ENCODE assay signal across 8 cellular contexts in the genomic region with DNA sequence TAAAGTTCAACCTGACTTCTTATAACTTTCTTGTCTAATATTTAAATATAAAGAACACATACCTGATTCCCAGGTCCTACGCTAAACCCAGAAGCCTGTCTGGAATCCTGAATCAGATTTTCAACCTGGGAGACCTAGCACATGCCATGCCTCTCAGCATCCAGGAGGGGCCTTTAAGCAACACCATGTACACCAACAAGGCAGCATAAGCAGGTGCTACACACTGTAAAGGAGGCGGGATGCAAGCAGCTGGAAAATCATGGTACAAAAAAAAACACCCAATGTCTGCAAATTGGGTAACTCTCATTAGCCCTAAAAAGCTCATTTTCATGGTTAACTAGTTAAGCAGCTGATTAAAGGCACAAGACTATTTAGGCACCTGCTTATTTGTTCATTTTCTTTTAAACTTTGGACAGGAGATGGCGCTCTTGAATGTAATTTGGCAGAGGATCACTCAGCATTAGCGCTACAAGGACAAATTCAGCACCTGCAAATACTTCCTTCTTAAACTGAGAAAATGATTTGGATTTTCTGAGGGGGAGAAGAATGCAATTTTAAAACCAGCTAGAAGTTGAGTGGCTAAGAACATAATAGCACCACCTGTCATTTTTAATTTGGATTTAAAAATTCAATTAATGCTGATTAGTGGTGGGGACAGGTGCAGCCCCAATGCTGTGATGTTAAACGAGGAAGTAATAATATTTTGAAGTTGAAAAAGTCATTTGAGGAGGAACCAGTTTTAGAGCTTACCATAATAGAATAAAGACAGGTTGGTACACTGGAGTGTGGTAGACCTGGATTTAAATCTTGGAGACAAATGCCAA.
DNase-seq lines count a peak whose midpoint lies in the region; ATAC-seq and TF ChIP-seq lines count a peak whose summit lies in the region.

No MANE protein-coding gene starts in this region.

- TF ChIP-seq CTCF in OCI-LY1 (IDR thresholded peaks at IDR 0.05; ENCODE audit: low read length), result peak; percentile 78
- no peak for TF ChIP-seq CTCF in mucosa of descending colon (IDR thresholded peaks at IDR 0.05)

- no peaks in the 10 kb centered on the region for H4K20me1 ChIP-seq in OCI-LY1 (ENCODE audit: insufficient read depth, low read length)

- intact Hi-C loops in mucosa of descending colon (cut with DNase I, micrococcal nuclease) (loop anchor here in 1 of 2 donors (10.0 kb wide), 1 partner anchor 182 kb away; no protein-coding TSS in a partner anchor), posterior vena cava (cut with DNase I) (no loop called here)

- H3K9ac ChIP-seq in OCI-LY1 (ENCODE audit: low read length), result no peak overlapping the region

- no peaks in the 10 kb centered on the region for H3F3A ChIP-seq in OCI-LY1 (ENCODE audit: insufficient read depth, low read length)

- H3K4me1 ChIP-seq in OCI-LY1 (ENCODE audit: insufficient read depth, low read length, severe bottlenecking) (no peaks in the 10 kb centered on the region), mucosa of descending colon (ENCODE audit: low read depth) (no peaks in the 10 kb centered on the region)

- no peak overlapping the region for H3K4me2 ChIP-seq in OCI-LY1 (ENCODE audit: low read length)

- no peak overlapping the region for H2AFZ ChIP-seq in OCI-LY1 (ENCODE audit: low read length)

- H3K4me3 ChIP-seq in OCI-LY1 (ENCODE audit: low read depth, low read length, poor library complexity, severe bottlenecking), result no peak overlapping the region
- H3K4me3 ChIP-seq in mucosa of descending colon, result no peak overlapping the region

- H3K36me3 ChIP-seq in OCI-LY1 (ENCODE audit: insufficient read depth, low read length) (no peaks in the 10 kb centered on the region), mucosa of descending colon (ENCODE audit: low read depth) (no peaks in the 10 kb centered on the region)

- ATAC-seq in mucosa of descending colon (peak; percentile 60), GM21825 (IDR thresholded peaks at IDR 0.05; ENCODE audit: unreplicated experiment) (no peak)

- DNase-seq in DMS 273 (lab: John Stamatoyannopoulos, UW; ENCODE audit: unreplicated experiment), result peak; percentile 74
- peak; percentile 10 for DNase-seq in GM19238 (ENCODE audit: insufficient read length, low spot score)
- peak; percentile 55 for DNase-seq in LHCN-M2 (ENCODE audit: low read depth)
- DNase-seq in dedifferentiated amniotic fluid mesenchymal stem cell (ENCODE audit: extremely low spot score), result peak; percentile 54
- peak in 1 of 3 donors; percentile 64 for DNase-seq in mucosa of descending colon
- DNase-seq in posterior vena cava (ENCODE audit: low spot score), result no peak

- H3K27ac ChIP-seq in OCI-LY1 (ENCODE audit: low read depth, low read length, poor library complexity, severe bottlenecking), result no peak overlapping the region

- no peaks in the 10 kb centered on the region for H3K79me2 ChIP-seq in OCI-LY1 (ENCODE audit: insufficient read depth, low read length)

- no peaks in the 10 kb centered on the region for H3K9me2 ChIP-seq in OCI-LY1 (ENCODE audit: low read depth, low read length)

- H3K9me3 ChIP-seq in OCI-LY1 (ENCODE audit: low read length) (no peaks in the 10 kb centered on the region), mucosa of descending colon (no peaks in the 10 kb centered on the region)

- H3K27me3 ChIP-seq in OCI-LY1 (ENCODE audit: insufficient read depth, low read length), result no peaks in the 10 kb centered on the region
